Comparison of ENCODE assay signal across 1 cellular context in genomic region chr6:52304917-52305316, GRCh38.
TF ChIP-seq lines count a peak whose summit lies in the region.

No MANE protein-coding gene starts in this region.

TF ChIP-seq in HepG2, 621 proteins besides CTCF, POLR2A, EP300 and RAD21:
- TF ChIP-seq CSRNP1 (CRISPR knock-in tag; IDR thresholded peaks at IDR 0.05) = no peak
- TF ChIP-seq ZBTB49 (CRISPR knock-in tag; IDR thresholded peaks at IDR 0.05; ENCODE audit: borderline replicate concordance) = no peak
- TF ChIP-seq ZNF75D (CRISPR knock-in tag; IDR thresholded peaks at IDR 0.05; ENCODE audit: borderline replicate concordance) = no peak
- TF ChIP-seq ZNF841 (CRISPR knock-in tag; IDR thresholded peaks at IDR 0.05; ENCODE audit: borderline replicate concordance) = no peak
- TF ChIP-seq ZHX2 (IDR thresholded peaks at IDR 0.05; ENCODE audit: low read depth) = no peak
- no peak for TF ChIP-seq ZHX2 (CRISPR knock-in tag; IDR thresholded peaks at IDR 0.05; ENCODE audit: borderline replicate concordance)
- TF ChIP-seq HBP1 (CRISPR knock-in tag; IDR thresholded peaks at IDR 0.05; ENCODE audit: low read depth) = no peak
- no peak for TF ChIP-seq KMT2A (CRISPR knock-in tag; IDR thresholded peaks at IDR 0.05)
- TF ChIP-seq MED8 (CRISPR knock-in tag; IDR thresholded peaks at IDR 0.05; ENCODE audit: insufficient replicate concordance) = no peak
- TF ChIP-seq SIN3B (IDR thresholded peaks at IDR 0.05; ENCODE audit: low read length) = no peak
- TF ChIP-seq POLR2AphosphoS5 (IDR thresholded peaks at IDR 0.05; ENCODE audit: low read depth, low read length) = no peak
- no peak for TF ChIP-seq RXRB (CRISPR knock-in tag; IDR thresholded peaks at IDR 0.05; ENCODE audit: borderline replicate concordance)
- TF ChIP-seq ZSCAN20 (CRISPR knock-in tag; IDR thresholded peaks at IDR 0.05; ENCODE audit: borderline replicate concordance) = no peak
- no peak for TF ChIP-seq TAF15 (IDR thresholded peaks at IDR 0.05; ENCODE audit: low read depth, low read length, poor library complexity, severe bottlenecking)
